Comparison of ENCODE assay signal across 14 cellular contexts in the genomic region with DNA sequence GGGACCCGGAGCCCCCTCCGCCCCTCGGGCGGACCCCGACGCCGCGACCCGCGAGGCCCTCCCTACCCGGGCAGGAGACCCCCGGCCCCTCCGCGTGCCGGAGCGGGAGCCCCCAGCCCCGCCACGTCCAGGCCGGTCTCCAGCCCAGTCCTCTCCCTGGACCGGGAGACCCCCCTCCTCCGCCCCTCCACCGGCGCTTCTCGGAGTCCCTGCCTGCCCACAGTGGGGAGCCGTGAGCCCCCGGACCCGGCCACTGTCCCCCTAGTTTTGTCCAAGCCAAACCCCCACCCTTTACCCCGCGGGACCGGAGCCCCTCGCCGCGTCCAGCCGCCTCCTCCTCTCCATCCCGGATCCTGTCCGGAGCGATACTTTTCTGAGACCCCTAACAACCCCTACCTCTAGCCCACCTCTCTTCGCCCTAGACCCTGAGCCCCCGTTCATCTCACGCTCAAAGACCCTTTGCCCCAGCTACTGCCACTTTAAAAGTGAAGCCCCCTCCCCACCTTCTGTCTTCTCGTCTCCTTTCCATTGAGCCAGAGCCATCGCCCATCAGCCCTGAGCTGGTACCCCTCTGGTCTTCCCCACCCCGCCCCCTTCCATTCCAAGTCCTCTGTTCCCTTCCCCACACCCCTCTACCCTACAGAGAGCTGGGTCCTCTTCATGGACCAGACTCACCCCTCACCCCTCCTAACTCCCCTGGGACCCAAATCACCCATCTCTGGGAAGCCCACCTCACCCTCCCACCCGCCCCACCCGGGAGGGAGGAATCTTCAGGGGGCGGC. TPM values are rescaled to one million over a fixed set of nuclear protein-coding genes. Genes with fewer than 3 reads are reported as not detected.
DNase-seq lines count a peak whose midpoint lies in the region; ATAC-seq and TF ChIP-seq lines count a peak whose summit lies in the region.
"Had no signal": no experiment of that assay in that cellular context is flagged by ENCODE, and none has a peak within 500 bp of the region (broad histone marks: within the 10 kb centered on the region; RNA-seq: fewer than 3 reads in every experiment).

No MANE protein-coding gene starts in this region.

- in situ Hi-C loops in IMR-90 (cut with MboI; ENCODE audit: low sequenced_read_pairs) = loop anchor here (10.0 to 25.0 kb wide), 2 partner anchors 206 to 518 kb away; no protein-coding TSS in a partner anchor

- intact Hi-C loops in A673 (cut with micrococcal nuclease; ENCODE audit: unreplicated experiment) = loop anchor here (1.0 kb wide), 1 partner anchor 96 kb away; no protein-coding TSS in a partner anchor
- intact Hi-C loops in IMR-90 (cut with micrococcal nuclease) = loop anchor here (1.0 to 5.0 kb wide), 4 partner anchors 56 to 208 kb away; partner anchors contain the start of gene SLC38A8
- intact Hi-C loops in prostate gland (cut with DNase I) = loop anchor here (5.0 to 10.0 kb wide), 3 partner anchors 93 to 516 kb away; no protein-coding TSS in a partner anchor

- H3K9me1 ChIP-seq in IMR-90 (ENCODE audit: insufficient read depth, low read length) = no peaks in the 10 kb centered on the region; the same call in 1 of the 2 replicates

- dilution Hi-C loops in IMR-90 (cut with HindIII; ENCODE audit: low sequenced_read_pairs, unreplicated experiment) = no loop called here

- H3K36me3 ChIP-seq in A673 (ENCODE audit: insufficient read depth, low read length, poor library complexity, severe bottlenecking) = no peaks in the 10 kb centered on the region
- no peaks in the 10 kb centered on the region; the same call in 1 of the 2 replicates for H3K36me3 ChIP-seq in IMR-90 (ENCODE audit: control insufficient read depth, insufficient read depth, low read length)
- H3K36me3 ChIP-seq in endocrine pancreas (ENCODE audit: control insufficient read depth, insufficient read depth, low read length) = no peaks in the 10 kb centered on the region
- no peaks in the 10 kb centered on the region for H3K36me3 ChIP-seq in prostate gland
- H3K36me3 ChIP-seq: pancreas had no signal

- H2AK9ac ChIP-seq in IMR-90 (replicated peaks; ENCODE audit: low read depth, low read length, poor library complexity) = peak overlapping the region; percentile 61

- no peak overlapping the region for H3K23ac ChIP-seq in IMR-90 (ENCODE audit: low read depth, low read length)

- H3K27ac ChIP-seq in A673 (ENCODE audit: low read depth, low read length, poor library complexity, severe bottlenecking) = no peak overlapping the region
- no peak overlapping the region for H3K27ac ChIP-seq in IMR-90 (ENCODE audit: insufficient read depth, low read length)
- no peak overlapping the region for H3K27ac ChIP-seq in prostate gland
- H3K27ac ChIP-seq: foreskin keratinocyte, pancreas had no signal

- H3K36me3 Mint-ChIP-seq in nephron progenitor cell (ENCODE audit: low read depth) = no peaks in the 10 kb centered on the region
- H3K36me3 Mint-ChIP-seq in activated CD8-positive, alpha-beta memory T cell treated with anti-CD3 and anti-CD28 coated beads, Interleukin-2, amount 10 ng/mL, durations not matched to agents 7 days and 5 days = no peaks in the 10 kb centered on the region

- no peak overlapping the region for H2BK120ac ChIP-seq in IMR-90 (ENCODE audit: low read depth, low read length)

- H2AK5ac ChIP-seq in IMR-90 (ENCODE audit: low read depth, low read length) = no peak overlapping the region

- H3K79me1 ChIP-seq in IMR-90 (ENCODE audit: low read depth in 1 of 2, low read length in 2 of 2) = no peaks in the 10 kb centered on the region

- no peak overlapping the region for H3K14ac ChIP-seq in IMR-90 (replicated peaks; ENCODE audit: low read depth, low read length)

- POLR2A ChIA-PET in A673 (lab: Charles Lee; ENCODE audit: low non-redundant PET) = no interaction called here
- POLR2A ChIA-PET in IMR-90 (lab: Charles Lee; ENCODE audit: unreplicated experiment) = no interaction called here

- no peak overlapping the region for H3K4me2 ChIP-seq in IMR-90 (ENCODE audit: low read depth, low read length)

- no peak for TF ChIP-seq POLR2A in IMR-90 (IDR thresholded peaks at IDR 0.05; ENCODE audit: low read depth, low read length)
- TF ChIP-seq POLR2A in prostate gland (IDR thresholded peaks at IDR 0.05) = no peak

- no peak overlapping the region for H4K91ac ChIP-seq in IMR-90 (ENCODE audit: insufficient read depth, low read depth, low read length)

- H2BK5ac ChIP-seq in IMR-90 (ENCODE audit: low read depth, low read length, poor library complexity, severe bottlenecking) = no peak overlapping the region

- peak overlapping the region; percentile 86 for H3K4me3 Mint-ChIP-seq in nephron progenitor cell
- no peak overlapping the region for H3K4me3 Mint-ChIP-seq in activated CD8-positive, alpha-beta memory T cell treated with anti-CD3 and anti-CD28 coated beads, Interleukin-2, amount 10 ng/mL, durations not matched to agents 7 days and 5 days

- CTCF ChIA-PET in A673 (lab: Charles Lee) (no interaction called here), IMR-90 (lab: Yijun Ruan, JAX) (no interaction called here)
- CTCF ChIA-PET in activated CD8-positive, alpha-beta memory T cell treated with anti-CD3 and anti-CD28 coated beads, Interleukin-2, amount 10 ng/mL, durations not matched to agents 7 days and 5 days (lab: Charles Lee) = interaction anchor here (1.2 kb wide), 1 partner anchor 97 kb away, joined by 3 read pairs; no protein-coding TSS in a partner anchor

- no TSS peak for BruUV-seq in A673 (replicated peaks; lab: Mats Ljungman, UMichigan)
- BruUV-seq in IMR-90 (replicated peaks; lab: Mats Ljungman, UMichigan) = no TSS peak

- no peak overlapping the region for H3K27ac Mint-ChIP-seq in nephron progenitor cell
- no peak overlapping the region for H3K27ac Mint-ChIP-seq in activated CD8-positive, alpha-beta memory T cell treated with anti-CD3 and anti-CD28 coated beads, Interleukin-2, amount 10 ng/mL, durations not matched to agents 7 days and 5 days

- H3K4me1 Mint-ChIP-seq in nephron progenitor cell = peaks cover 11% of the 10 kb centered on the region
- H3K4me1 Mint-ChIP-seq in activated CD8-positive, alpha-beta memory T cell treated with anti-CD3 and anti-CD28 coated beads, Interleukin-2, amount 10 ng/mL, durations not matched to agents 7 days and 5 days = peaks cover 2% of the 10 kb centered on the region

- no peak for TF ChIP-seq RAD21 in IMR-90 (IDR thresholded peaks at IDR 0.05; ENCODE audit: low read length)

- H3K4me1 ChIP-seq in A673 (ENCODE audit: insufficient read depth, low read length, poor library complexity, severe bottlenecking) (no peaks in the 10 kb centered on the region), IMR-90 (ENCODE audit: control insufficient read depth, insufficient read depth, low read length) (no peaks in the 10 kb centered on the region), endocrine pancreas (ENCODE audit: control insufficient read depth, insufficient read depth, low read length) (no peaks in the 10 kb centered on the region), prostate gland (replicated peaks) (no peaks in the 10 kb centered on the region)
- H3K4me1 ChIP-seq: foreskin keratinocyte, pancreas had no signal

- peaks cover 32% of the 10 kb centered on the region for H3K27me3 Mint-ChIP-seq in nephron progenitor cell (ENCODE audit: low read depth, poor library complexity)
- peaks cover 20% of the 10 kb centered on the region for H3K27me3 Mint-ChIP-seq in activated CD8-positive, alpha-beta memory T cell treated with anti-CD3 and anti-CD28 coated beads, Interleukin-2, amount 10 ng/mL, durations not matched to agents 7 days and 5 days

- TF ChIP-seq CTCF in A673 (conservative IDR thresholded peaks at IDR 0.05; ENCODE audit: low read depth, low read length) (no peak), IMR-90 (conservative IDR thresholded peaks at IDR 0.05; ENCODE audit: low read depth, low read length) (no peak), nephron progenitor cell (IDR thresholded peaks at IDR 0.05) (no peak), prostate gland (IDR thresholded peaks at IDR 0.05) (no peak)

- no peak overlapping the region for H2BK20ac ChIP-seq in IMR-90 (ENCODE audit: low read depth, low read length)

- H3K9me3 ChIP-seq in A673 (ENCODE audit: low read depth, low read length, poor library complexity, severe bottlenecking) (no peaks in the 10 kb centered on the region), IMR-90 (ENCODE audit: control insufficient read depth, insufficient read depth, low read length) (no peaks in the 10 kb centered on the region), endocrine pancreas (ENCODE audit: control insufficient read depth, low read length) (no peaks in the 10 kb centered on the region), prostate gland (no peaks in the 10 kb centered on the region)
- H3K9me3 ChIP-seq: pancreas, SK-N-SH had no signal

- no peak overlapping the region for H4K5ac ChIP-seq in IMR-90 (ENCODE audit: low read depth, low read length)

- no peak for ATAC-seq in IMR-90 (ENCODE audit: low read depth)
- no peak for ATAC-seq in activated CD8-positive, alpha-beta memory T cell treated with anti-CD3 and anti-CD28 coated beads, Interleukin-2, amount 10 ng/mL, durations not matched to agents 7 days and 5 days
- no peak for ATAC-seq in GM18868 (IDR thresholded peaks at IDR 0.05; ENCODE audit: unreplicated experiment)
- ATAC-seq: foreskin keratinocyte had no signal

- 1% methylated on average over 20 of the region's 46 CpGs; no CpG with 5 or more reads in 1 of the 2 experiments for WGBS in IMR-90 (ENCODE audit: extremely low coverage in 2 of 2, insufficient read length in 1 of 2), 2 experiments
- WGBS in prostate gland = 14% methylated on average over 26 of the region's 46 CpGs

- H3K4me3 ChIP-seq in A673 (ENCODE audit: low read depth, low read length, poor library complexity, severe bottlenecking) = peak overlapping the region; percentile 26
- peak overlapping the region; percentile 16; the same call in 1 of the 2 replicates for H3K4me3 ChIP-seq in IMR-90 (ENCODE audit: insufficient read depth, low read depth, low read length)
- H3K4me3 ChIP-seq in endocrine pancreas (ENCODE audit: control insufficient read depth, insufficient read depth, low read length) = no peak overlapping the region
- H3K4me3 ChIP-seq in prostate gland = no peak overlapping the region

- H3K56ac ChIP-seq in IMR-90 (ENCODE audit: extremely low read depth, insufficient read depth, low read length) = no peak overlapping the region

- DNase-seq in A673 (ENCODE audit: low spot score) = no peak
- no peak for DNase-seq in IMR-90
- peak; percentile 25 for DNase-seq in nephron progenitor cell
- no peak for DNase-seq in activated CD8-positive, alpha-beta memory T cell treated with anti-CD3 and anti-CD28 coated beads, Interleukin-2, amount 10 ng/mL, durations not matched to agents 7 days and 5 days
- no peak for DNase-seq in prostate gland (ENCODE audit: low spot score)
- DNase-seq in NCI-H774 (lab: John Stamatoyannopoulos, UW) = no peak
- DNase-seq: effector CD8-positive, alpha-beta T cell; foreskin keratinocyte; left colon; NCI-H2107 had no signal

- H2BK15ac ChIP-seq in IMR-90 (ENCODE audit: low read depth, low read length) = no peak overlapping the region

- H2AFZ ChIP-seq in IMR-90 (replicated peaks; ENCODE audit: low read length, poor library complexity) = no peak overlapping the region

- H3K9me3 Mint-ChIP-seq in nephron progenitor cell = no peaks in the 10 kb centered on the region
- H3K9me3 Mint-ChIP-seq in activated CD8-positive, alpha-beta memory T cell treated with anti-CD3 and anti-CD28 coated beads, Interleukin-2, amount 10 ng/mL, durations not matched to agents 7 days and 5 days (ENCODE audit: low read depth) = no peaks in the 10 kb centered on the region

- H3K9ac ChIP-seq in IMR-90 (ENCODE audit: low read depth, low read length) (no peak overlapping the region), endocrine pancreas (ENCODE audit: control insufficient read depth, insufficient read depth, low read length) (peak overlapping the region; percentile 10)
- H3K9ac ChIP-seq: SK-N-SH had no signal

- H4K8ac ChIP-seq in IMR-90 (ENCODE audit: low read depth in 2 of 2, low read length in 2 of 2) = no peak overlapping the region

- no peak overlapping the region for H3K4ac ChIP-seq in IMR-90 (ENCODE audit: low read depth, low read length)

- no peak overlapping the region for H3K18ac ChIP-seq in IMR-90 (ENCODE audit: low read depth, low read length)

- H4K20me1 ChIP-seq in IMR-90 (ENCODE audit: insufficient read depth, low read length) = no peaks in the 10 kb centered on the region; the same call in none of the 2 replicates

- H3K27me3 ChIP-seq in A673 (replicated peaks; ENCODE audit: insufficient read depth, low read depth, low read length, poor library complexity) (peaks cover 7% of the 10 kb centered on the region), IMR-90 (ENCODE audit: control insufficient read depth, insufficient read depth, low read length) (peaks cover 29% of the 10 kb centered on the region), endocrine pancreas (ENCODE audit: control insufficient read depth, insufficient read depth, low read length) (no peaks in the 10 kb centered on the region), prostate gland (replicated peaks; ENCODE audit: insufficient read depth) (no peaks in the 10 kb centered on the region)
- H3K27me3 ChIP-seq: pancreas had no signal

RNA-seq across cellular contexts. Expression of gene NECAB2, which starts 1.0 kb away (rescaled TPM):
- total RNA-seq in A673 (2021) (0.76 and 0.80 TPM in 2 replicates), IMR-90 (2012; rRNA removed) (under 0.01 TPM in 1 of 2 replicates, not detected in the other), prostate gland (1 to 10 TPM in 1 of 2 donors, not detected in 1; 2.8 TPM)
- polyA plus RNA-seq in IMR-90 (2012; rRNA removed) = 0.26 and 0.27 TPM in 2 replicates
- 0.25 and 0.44 TPM in 2 replicates for polyA plus RNA-seq in IMR-90 (2012; cell fraction: cytosol; rRNA removed)
- 0.65 and 1.1 TPM in 2 replicates for polyA plus RNA-seq in IMR-90 (2012; cell fraction: nucleus; rRNA removed; ENCODE audit: low replicate concordance)
- not detected for total RNA-seq in activated CD8-positive, alpha-beta memory T cell treated with anti-CD3 and anti-CD28 coated beads, Interleukin-2, amount 10 ng/mL, durations not matched to agents 7 days and 5 days
- total RNA-seq: foreskin keratinocyte had no signal
- polyA plus RNA-seq: foreskin keratinocyte had no signal

RNA-seq across cellular contexts. Expression of gene OSGIN1, which starts 16.0 kb away (rescaled TPM):
- total RNA-seq in A673 (2021) (1.2 and 2.4 TPM in 2 replicates), IMR-90 (2012; rRNA removed) (0.83 and 0.90 TPM in 2 replicates), prostate gland (1 to 10 TPM; 4.4 to 9.4 TPM)
- 6.4 and 7.4 TPM in 2 replicates for polyA plus RNA-seq in IMR-90 (2012; rRNA removed)
- polyA plus RNA-seq in IMR-90 (2012; cell fraction: cytosol; rRNA removed) = 3.1 and 4.1 TPM in 2 replicates
- polyA plus RNA-seq in IMR-90 (2012; cell fraction: nucleus; rRNA removed; ENCODE audit: low replicate concordance) = 4.1 and 9.2 TPM in 2 replicates
- total RNA-seq in activated CD8-positive, alpha-beta memory T cell treated with anti-CD3 and anti-CD28 coated beads, Interleukin-2, amount 10 ng/mL, durations not matched to agents 7 days and 5 days = under 1 TPM; 0.21 to 0.93 TPM

Comparison
In these comparisons a context has a peak if more than half of its experiments do, and no peak if none do; other contexts are left out.
1. H3K4me3 ChIP-seq: peak in A673 (single experiment) and IMR-90 (single experiment); none in endocrine pancreas (single experiment) and prostate gland (0 of 2).